19 cellular contexts compared by ENCODE assay signal in the genomic region with DNA sequence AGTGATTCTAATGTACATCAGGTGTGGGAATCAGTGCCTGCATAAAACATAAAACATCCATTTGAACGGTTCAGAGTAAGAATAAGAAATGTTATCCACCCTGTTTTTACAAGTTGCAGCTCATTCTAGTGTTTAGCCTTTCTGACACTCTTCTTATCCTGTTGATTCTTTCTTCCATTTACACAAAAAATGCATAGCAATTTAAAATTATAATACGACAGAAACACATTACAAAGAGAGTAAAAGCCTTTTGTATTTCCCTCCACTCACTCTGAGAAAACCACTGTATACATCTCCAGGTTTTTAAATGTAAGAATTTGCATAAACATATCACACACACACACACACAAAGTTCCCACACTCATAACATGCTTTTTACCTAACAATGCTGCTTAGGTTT.
DNase-seq lines count a peak whose midpoint lies in the region; ATAC-seq and TF ChIP-seq lines count a peak whose summit lies in the region.
"Had no signal": no experiment of that assay in that cellular context is flagged by ENCODE, and none has a peak within 500 bp of the region (broad histone marks: within the 10 kb centered on the region; RNA-seq: fewer than 3 reads in every experiment).

No MANE protein-coding gene starts in this region.

- H3K4me3 ChIP-seq in GM23338 (no peak overlapping the region), HUES48 (ENCODE audit: low read depth, low read length) (no peak overlapping the region; the same call in 1 of the 2 replicates), iPS-20b (ENCODE audit: low read length) (peak overlapping the region; percentile 18; the same call in 1 of the 2 replicates)
- H3K4me3 ChIP-seq: A549; BLaER1 treated with 17β-estradiol and CSF1 and Interleukin-3, amounts not matched to agents 10 nM and 100 nM had no signal

- H3K27me3 ChIP-seq in GM23338 (ENCODE audit: insufficient read depth) (no peaks in the 10 kb centered on the region), HUES48 (ENCODE audit: control insufficient read depth, insufficient read depth, low read length) (no peaks in the 10 kb centered on the region), iPS-20b (ENCODE audit: insufficient read depth, low read length) (no peaks in the 10 kb centered on the region)
- H3K27me3 ChIP-seq: BLaER1 treated with 17β-estradiol and CSF1 and Interleukin-3, amounts not matched to agents 10 nM and 100 nM had no signal

- H3K27me3 Mint-ChIP-seq in GM23338 (ENCODE audit: insufficient read depth, low read depth, poor library complexity): peaks cover 4% of the 10 kb centered on the region
- H3K27me3 Mint-ChIP-seq: CD4-positive, alpha-beta T cell had no signal

- H3K9me3 ChIP-seq in HUES48 (ENCODE audit: control insufficient read depth, insufficient read depth, low read length) (no peaks in the 10 kb centered on the region; the same call in 1 of the 2 replicates), iPS-20b (ENCODE audit: insufficient read depth, low read depth, low read length) (no peaks in the 10 kb centered on the region)
- H3K9me3 ChIP-seq: BLaER1 treated with 17β-estradiol and CSF1 and Interleukin-3, amounts not matched to agents 10 nM and 100 nM; Caco-2 had no signal

- H3K36me3 Mint-ChIP-seq in GM23338 (ENCODE audit: low read depth): peaks cover 27% of the 10 kb centered on the region
- H3K36me3 Mint-ChIP-seq: CD8-positive, alpha-beta T cell had no signal

- no peak for DNase-seq in GM23338 (ENCODE audit: low spot score)
- peak; percentile 2 for DNase-seq in NCI-H526 treated with DMSO at 0.1 percent for 48 hours (lab: John Stamatoyannopoulos, UW)
- no peak for DNase-seq in HPDE6-E6E7 (ENCODE audit: extremely low spot score)
- DNase-seq in NCI-H2196 treated with DMSO at 0.1 percent for 48 hours (lab: John Stamatoyannopoulos, UW; ENCODE audit: unreplicated experiment): no peak
- no peak for DNase-seq in activated CD4-positive, alpha-beta T cell treated with anti-CD3 and anti-CD28 coated beads for 1 hour
- DNase-seq: AML-193; Caco-2; Calu3; CD4-positive, alpha-beta T cell; CD8-positive, alpha-beta T cell; DMS79 treated with DMSO at 0.1 percent for 48 hours; GF-D8 had no signal

- H2AFZ ChIP-seq in GM23338: no peak overlapping the region

- H3K4me3 Mint-ChIP-seq in GM23338: no peak overlapping the region
- H3K4me3 Mint-ChIP-seq: B cell; CD4-positive, alpha-beta T cell; CD8-positive, alpha-beta T cell had no signal

- ATAC-seq in GM23338: no peak
- ATAC-seq: A549; CD8-positive, alpha-beta T cell had no signal

- TF ChIP-seq CTCF in GM23338 (conservative IDR thresholded peaks at IDR 0.05; ENCODE audit: low read depth in 2 of 2): no peak

- H4K20me1 ChIP-seq in GM23338 (replicated peaks; ENCODE audit: insufficient read depth): no peaks in the 10 kb centered on the region
- H4K20me1 ChIP-seq: BLaER1 treated with 17β-estradiol and CSF1 and Interleukin-3, amounts not matched to agents 10 nM and 100 nM had no signal

- H3K36me3 ChIP-seq in GM23338 (ENCODE audit: insufficient read depth): no peaks in the 10 kb centered on the region
- H3K36me3 ChIP-seq in HUES48 (ENCODE audit: control insufficient read depth, insufficient read depth, low read length): no peaks in the 10 kb centered on the region
- H3K36me3 ChIP-seq in iPS-20b (ENCODE audit: insufficient read depth, low read depth, low read length): no peaks in the 10 kb centered on the region
- H3K36me3 ChIP-seq: BLaER1 treated with 17β-estradiol and CSF1 and Interleukin-3, amounts not matched to agents 10 nM and 100 nM had no signal

- no peaks in the 10 kb centered on the region for H3K79me2 ChIP-seq in GM23338 (replicated peaks; ENCODE audit: insufficient read depth)

- H3F3A ChIP-seq in GM23338 (replicated peaks; ENCODE audit: low read depth): no peaks in the 10 kb centered on the region

- H3K9ac ChIP-seq in HUES48 (ENCODE audit: low read depth, low read length) (no peak overlapping the region), iPS-20b (ENCODE audit: low read depth, low read length) (no peak overlapping the region)
- H3K9ac ChIP-seq: BLaER1 treated with 17β-estradiol and CSF1 and Interleukin-3, amounts not matched to agents 10 nM and 100 nM had no signal

- H3K4me1 ChIP-seq in GM23338 (ENCODE audit: insufficient read depth) (peaks cover 41% of the 10 kb centered on the region), HUES48 (ENCODE audit: control insufficient read depth, insufficient read depth, low read length) (peaks cover 34% of the 10 kb centered on the region), iPS-20b (ENCODE audit: insufficient read depth, low read length) (peaks cover 24% of the 10 kb centered on the region; the same call in 1 of the 2 replicates)
- H3K4me1 ChIP-seq: A549; BLaER1 treated with 17β-estradiol and CSF1 and Interleukin-3, amounts not matched to agents 10 nM and 100 nM; Caco-2 had no signal

- peaks cover 9% of the 10 kb centered on the region; the same call in 1 of the 2 replicates for H3K9me2 ChIP-seq in GM23338 (ENCODE audit: insufficient read depth)

- peak overlapping the region; percentile 55 for H3K27ac ChIP-seq in GM23338 (ENCODE audit: low read depth)
- peak overlapping the region; percentile 69 for H3K27ac ChIP-seq in HUES48 (ENCODE audit: low read depth, low read length)
- no peak overlapping the region for H3K27ac ChIP-seq in iPS-20b (ENCODE audit: low read length)
- H3K27ac ChIP-seq: 22Rv1; A549; BLaER1 treated with 17β-estradiol and CSF1 and Interleukin-3, amounts not matched to agents 10 nM and 100 nM; C4-2B had no signal

- peaks cover 95% of the 10 kb centered on the region for H3K9me3 Mint-ChIP-seq in GM23338
- H3K9me3 Mint-ChIP-seq: CD4-positive, alpha-beta T cell had no signal

- H3K4me2 ChIP-seq in GM23338: peak overlapping the region; percentile 50
- H3K4me2 ChIP-seq: A549; BLaER1 treated with 17β-estradiol and CSF1 and Interleukin-3, amounts not matched to agents 10 nM and 100 nM had no signal

- no peak overlapping the region for H3K27ac Mint-ChIP-seq in GM23338
- H3K27ac Mint-ChIP-seq: B cell; CD4-positive, alpha-beta T cell; CD8-positive, alpha-beta T cell had no signal

- no peaks in the 10 kb centered on the region for H3K4me1 Mint-ChIP-seq in GM23338
- H3K4me1 Mint-ChIP-seq: B cell had no signal

TF ChIP-seq in GM23338, 12 proteins besides CTCF, POLR2A, EP300 and RAD21:
- TF ChIP-seq NANOG (IDR thresholded peaks at IDR 0.05; ENCODE audit: borderline replicate concordance) (peak; percentile 34; the same call in 1 of the 2 replicates), ZNF331 (CRISPR knock-in tag; IDR thresholded peaks at IDR 0.05; ENCODE audit: low read depth) (no peak)
